16 cellular contexts compared by ENCODE assay signal in genomic region chr2:64534363-64534762, GRCh38. TPM values are rescaled to one million over a fixed set of nuclear protein-coding genes. Genes with fewer than 3 reads are reported as not detected.
DNase-seq lines count a peak whose midpoint lies in the region; ATAC-seq and TF ChIP-seq lines count a peak whose summit lies in the region.
"Had no signal": no experiment of that assay in that cellular context is flagged by ENCODE, and none has a peak within 500 bp of the region (broad histone marks: within the 10 kb centered on the region; RNA-seq: fewer than 3 reads in every experiment).

No MANE protein-coding gene starts in this region.

- H3K4me3 Mint-ChIP-seq in CD4-positive, alpha-beta T cell, result peak overlapping the region; percentile 4
- peak overlapping the region; percentile 29 to 42 for H3K4me3 Mint-ChIP-seq in effector memory CD8-positive, alpha-beta T cell
- no peak overlapping the region for H3K4me3 Mint-ChIP-seq in chondrocyte (ENCODE audit: unreplicated experiment)

- CTCF ChIA-PET in CD4-positive, alpha-beta T cell (lab: Charles Lee), result interaction anchor here (3.3 kb wide), 1 partner anchor 11 kb away, joined by 13 read pairs; the partner anchor contains the start of gene AFTPH

- no peak overlapping the region for H3K27ac ChIP-seq in CD4-positive, alpha-beta T cell (ENCODE audit: low read depth, low read length)
- H3K27ac ChIP-seq in substantia nigra (ENCODE audit: low read depth, low read length, poor library complexity, severe bottlenecking), result no peak overlapping the region
- H3K27ac ChIP-seq: C4-2B, thyroid gland had no signal

- intact Hi-C loops in CD4-positive, alpha-beta T cell (cut with DNase I, micrococcal nuclease), result no loop called here

- H3K9me3 Mint-ChIP-seq in CD4-positive, alpha-beta T cell, result no peaks in the 10 kb centered on the region
- H3K9me3 Mint-ChIP-seq in effector memory CD8-positive, alpha-beta T cell, result no peaks in the 10 kb centered on the region
- H3K9me3 Mint-ChIP-seq in chondrocyte (ENCODE audit: low read depth), result no peaks in the 10 kb centered on the region

- H3K27me3 ChIP-seq in CD4-positive, alpha-beta T cell (ENCODE audit: control insufficient read depth, insufficient read depth, low read length), result no peaks in the 10 kb centered on the region
- H3K27me3 ChIP-seq: thyroid gland had no signal

- H3K4me1 Mint-ChIP-seq in CD4-positive, alpha-beta T cell (ENCODE audit: low read depth), result peaks cover 75% of the 10 kb centered on the region
- peaks cover 20 to 54% of the 10 kb centered on the region in 2 donors for H3K4me1 Mint-ChIP-seq in effector memory CD8-positive, alpha-beta T cell (ENCODE audit: low read depth in 2 of 2)
- H3K4me1 Mint-ChIP-seq in chondrocyte (ENCODE audit: low read depth), result peaks cover 26% of the 10 kb centered on the region

- no peak for TF ChIP-seq CTCF in CD4-positive, alpha-beta T cell (IDR thresholded peaks at IDR 0.05)
- TF ChIP-seq CTCF in chondrocyte (IDR thresholded peaks at IDR 0.05), result no peak

- ATAC-seq in CD4-positive, alpha-beta T cell (ENCODE audit: poor library complexity), result no peak
- ATAC-seq in GM19351 (IDR thresholded peaks at IDR 0.05; ENCODE audit: unreplicated experiment), result peak; percentile 50
- ATAC-seq in effector memory CD8-positive, alpha-beta T cell (replicated peaks), result no peak
- no peak for ATAC-seq in GM19467 (IDR thresholded peaks at IDR 0.05; ENCODE audit: unreplicated experiment)
- ATAC-seq in GM19397 (IDR thresholded peaks at IDR 0.05; ENCODE audit: unreplicated experiment), result no peak

- H3K27me3 Mint-ChIP-seq in CD4-positive, alpha-beta T cell, result no peaks in the 10 kb centered on the region
- no peaks in the 10 kb centered on the region for H3K27me3 Mint-ChIP-seq in effector memory CD8-positive, alpha-beta T cell
- no peaks in the 10 kb centered on the region for H3K27me3 Mint-ChIP-seq in chondrocyte (ENCODE audit: low read depth)

- DNase-seq in CD4-positive, alpha-beta T cell, result no peak
- DNase-seq in NOMO-1 treated with DMSO at 0.1 percent for 48 hours (lab: John Stamatoyannopoulos, UW; ENCODE audit: unreplicated experiment), result peak; percentile 74
- DNase-seq in effector memory CD8-positive, alpha-beta T cell, result no peak
- no peak for DNase-seq in substantia nigra (lab: John Stamatoyannopoulos, UW)
- DNase-seq in chondrocyte (ENCODE audit: low spot score), result no peak
- DNase-seq: activated CD4-positive, alpha-beta T cell treated with anti-CD3 and anti-CD28 coated beads for 4 hours; aorta; effector CD4-positive, alpha-beta T cell; mesendoderm; NCI-H226; SHP77; thyroid gland had no signal

- POLR2A ChIA-PET in CD4-positive, alpha-beta T cell (lab: Charles Lee), result interaction anchor here (3.0 kb wide), 1 partner anchor 10 kb away, joined by 21 read pairs; the partner anchor contains the start of gene AFTPH

- H3K27ac Mint-ChIP-seq in CD4-positive, alpha-beta T cell, result no peak overlapping the region
- no peak overlapping the region for H3K27ac Mint-ChIP-seq in effector memory CD8-positive, alpha-beta T cell
- H3K27ac Mint-ChIP-seq in chondrocyte (ENCODE audit: unreplicated experiment), result no peak overlapping the region

- no peaks in the 10 kb centered on the region for H3K9me3 ChIP-seq in CD4-positive, alpha-beta T cell (ENCODE audit: control insufficient read depth, low read length)
- H3K9me3 ChIP-seq: thyroid gland had no signal

- H3K36me3 Mint-ChIP-seq in CD4-positive, alpha-beta T cell (ENCODE audit: low read depth), result peaks cover 7% of the 10 kb centered on the region
- peaks cover 5% of the 10 kb centered on the region for H3K36me3 Mint-ChIP-seq in effector memory CD8-positive, alpha-beta T cell (ENCODE audit: insufficient read depth)
- H3K36me3 Mint-ChIP-seq in chondrocyte (ENCODE audit: low read depth), result no peaks in the 10 kb centered on the region

RNA-seq across cellular contexts. Expression of gene AFTPH, which starts 10.2 kb away (rescaled TPM):
- total RNA-seq in CD4-positive, alpha-beta T cell, result 10 to 100 TPM; 24.2 to 24.3 TPM
- total RNA-seq in chondrocyte, result 14.0 to 17.3 TPM (median 17.0 TPM) in 3 replicates
